9 cellular contexts compared by ENCODE assay signal in genomic region chrX:13029831-13030771, GRCh38. TPM values are rescaled to one million over a fixed set of nuclear protein-coding genes. Genes with fewer than 3 reads are reported as not detected.
DNase-seq lines count a peak whose midpoint lies in the region; FAIRE-seq and TF ChIP-seq lines count a peak whose summit lies in the region.
"Had no signal": no experiment of that assay in that cellular context is flagged by ENCODE, and none has a peak within 500 bp of the region (broad histone marks: within the 10 kb centered on the region; RNA-seq: fewer than 3 reads in every experiment).

No MANE protein-coding gene starts in this region.

- TF ChIP-seq EP300 in esophagus muscularis mucosa (IDR thresholded peaks at IDR 0.05), result no peak

- peak overlapping the region; percentile 90 for H3K27ac Mint-ChIP-seq in osteocyte (ENCODE audit: unreplicated experiment)

- no peak for FAIRE-seq in RCC 7860 (lab: Jason Lieb, UNC)

- peaks cover 56% of the 10 kb centered on the region for H3K4me1 Mint-ChIP-seq in osteocyte (ENCODE audit: unreplicated experiment)

- H3K9me3 Mint-ChIP-seq in osteocyte (ENCODE audit: unreplicated experiment), result no peaks in the 10 kb centered on the region

- no peaks in the 10 kb centered on the region for H3K36me3 ChIP-seq in esophagus muscularis mucosa

- H3K27me3 Mint-ChIP-seq in osteocyte (ENCODE audit: unreplicated experiment), result no peaks in the 10 kb centered on the region

- H3K36me3 Mint-ChIP-seq in osteocyte (ENCODE audit: unreplicated experiment), result no peaks in the 10 kb centered on the region

- peak; percentile 57 for DNase-seq in RCC 7860 (ENCODE audit: low spot score)
- DNase-seq in esophagus muscularis mucosa (ENCODE audit: extremely low spot score), result no peak
- no peak for DNase-seq in osteocyte (ENCODE audit: extremely low spot score, unreplicated experiment)
- no peak for DNase-seq in middle frontal gyrus (ENCODE audit: extremely low spot score, low spot score)
- no peak for DNase-seq in NCI-H345 treated with DMSO at 0.1 percent for 48 hours (lab: John Stamatoyannopoulos, UW; ENCODE audit: unreplicated experiment)
- no peak for DNase-seq in stimulated activated CD4-positive, alpha-beta T cell treated with anti-CD3 and anti-CD28 coated beads, Interleukin-4, amount 100 ng/mL, for 1 hour
- no peak for DNase-seq in activated CD8-positive, alpha-beta memory T cell treated with anti-CD3 and anti-CD28 coated beads for 24 hours
- DNase-seq: NK-92 treated with Interleukin-12 subunit alpha and Interleukin-12 subunit beta, amount 100 ng/mL, for 24 hours had no signal

- TF ChIP-seq CTCF in GM12875 (IDR thresholded peaks at IDR 0.05; ENCODE audit: borderline replicate concordance, insufficient read depth, low read depth, low read length), result no peak
- no peak for TF ChIP-seq CTCF in esophagus muscularis mucosa (IDR thresholded peaks at IDR 0.05)
- TF ChIP-seq CTCF in osteocyte (IDR thresholded peaks at IDR 0.05), result no peak

- WGBS in esophagus muscularis mucosa, result 37% methylated on average over 8 of the region's 8 CpGs

- peak overlapping the region; percentile 29 for H3K4me3 Mint-ChIP-seq in osteocyte (ENCODE audit: unreplicated experiment)

- peak overlapping the region; percentile 16 for H3K4me3 ChIP-seq in GM12875 (ENCODE audit: low read depth, low read length)
- H3K4me3 ChIP-seq in esophagus muscularis mucosa, result no peak overlapping the region

- H3K4me1 ChIP-seq in esophagus muscularis mucosa, result peaks cover 13 to 22% (median 21%) of the 10 kb centered on the region in 4 donors

- H3K27me3 ChIP-seq in esophagus muscularis mucosa, result no peaks in the 10 kb centered on the region

- intact Hi-C loops in esophagus muscularis mucosa (cut with DNase I), result no loop called here

- no peaks in the 10 kb centered on the region for H3K9me3 ChIP-seq in esophagus muscularis mucosa

- no peak for TF ChIP-seq POLR2A in esophagus muscularis mucosa (IDR thresholded peaks at IDR 0.05; ENCODE audit: low read depth)

- peak overlapping the region in 3 of 4 donors; percentile 33 to 49 (median 35) for H3K27ac ChIP-seq in esophagus muscularis mucosa (replicated peaks in 1 of 4)

RNA-seq across cellular contexts. Expression of gene FAM9C, which starts 14.3 kb away (rescaled TPM):
- total RNA-seq in esophagus muscularis mucosa, result not detected
- not detected in 2 replicates for total RNA-seq in osteocyte

RNA-seq across cellular contexts. Expression of gene TMSB4X, which starts 55.2 kb away (rescaled TPM):
- total RNA-seq in esophagus muscularis mucosa (1,000 to 10,000 TPM; 3,072 to 3,725 (median 3,326) TPM), osteocyte (2,830 and 2,924 TPM in 2 replicates)
